In genomic region chr22:44828193-44828592, GRCh38 we compare ENCODE assay signal across 8 cellular contexts.
A peak's percentile ranks its signal among the peaks of the same experiment; 100 is the strongest.
DNase-seq lines count a peak whose midpoint lies in the region; ATAC-seq and TF ChIP-seq lines count a peak whose summit lies in the region.
"Had no signal": no experiment of that assay in that cellular context is flagged by ENCODE, and none has a peak within 500 bp of the region (broad histone marks: within the 10 kb centered on the region; RNA-seq: fewer than 3 reads in every experiment).

No MANE protein-coding gene starts in this region.

- no peak overlapping the region for H3K27ac Mint-ChIP-seq in activated T-helper 2 cell treated with anti-CD3 and anti-CD28 coated beads, Interferon-gamma antibody, Interleukin-2, Interleukin-4, amounts not matched to agents 10 μg/mL and 5 μg/mL and 100 μg/mL, durations not matched to agents 14 hours and 24 hours and 36 hours

- no peak overlapping the region for H3K27ac ChIP-seq in body of pancreas
- H3K27ac ChIP-seq in osteoblast (ENCODE audit: low read depth, low read length), result no peak overlapping the region

- peaks cover 0 to 4% of the 10 kb centered on the region in 2 donors for H3K36me3 ChIP-seq in body of pancreas (replicated peaks in 1 of 2; ENCODE audit: insufficient read depth in 1 of 2, low read depth in 2 of 2)
- H3K36me3 ChIP-seq in osteoblast (ENCODE audit: insufficient read depth, low read length), result no peaks in the 10 kb centered on the region

- H3K36me3 Mint-ChIP-seq in activated T-helper 2 cell treated with anti-CD3 and anti-CD28 coated beads, Interferon-gamma antibody, Interleukin-2, Interleukin-4, amounts not matched to agents 10 μg/mL and 5 μg/mL and 100 μg/mL, durations not matched to agents 14 hours and 24 hours and 36 hours (ENCODE audit: low read depth), result no peaks in the 10 kb centered on the region

- DNase-seq in ELF-1 (ENCODE audit: low read depth, low spot score) (peak; percentile 81), HT-29 (ENCODE audit: low spot score) (peak; percentile 2), body of pancreas (no peak), osteoblast (ENCODE audit: insufficient read length, low spot score, missing footprints) (peak; percentile 88), NOMO-1 treated with dmso at 0.1 percent for 144 hours (lab: John Stamatoyannopoulos, UW; ENCODE audit: unreplicated experiment) (no peak)
- DNase-seq in activated T-helper 2 cell treated with anti-CD3 and anti-CD28 coated beads, Interferon-gamma antibody, Interleukin-2, Interleukin-4, amounts not matched to agents 10 μg/mL and 5 μg/mL and 100 μg/mL, durations not matched to agents 14 hours and 24 hours and 36 hours (ENCODE audit: low spot score), result no peak
- DNase-seq: SIG-M5 had no signal

- H3K27me3 ChIP-seq in body of pancreas, result no peaks in the 10 kb centered on the region
- peaks cover 2% of the 10 kb centered on the region for H3K27me3 ChIP-seq in osteoblast (ENCODE audit: insufficient read depth, low read length)

- intact Hi-C loops in body of pancreas (cut with DNase I), result loop anchor here (10.0 kb wide), 1 partner anchor 267 kb away; no protein-coding TSS in a partner anchor
- intact Hi-C loops in activated T-helper 2 cell treated with anti-CD3 and anti-CD28 coated beads, Interferon-gamma antibody, Interleukin-2, Interleukin-4, amounts not matched to agents 10 μg/mL and 5 μg/mL and 100 μg/mL, durations not matched to agents 14 hours and 24 hours and 36 hours (cut with micrococcal nuclease), result no loop called here

- H3K27me3 Mint-ChIP-seq in activated T-helper 2 cell treated with anti-CD3 and anti-CD28 coated beads, Interferon-gamma antibody, Interleukin-2, Interleukin-4, amounts not matched to agents 10 μg/mL and 5 μg/mL and 100 μg/mL, durations not matched to agents 14 hours and 24 hours and 36 hours (ENCODE audit: low read depth), result no peaks in the 10 kb centered on the region

- no peaks in the 10 kb centered on the region for H3K4me1 ChIP-seq in body of pancreas
- H3K4me1 ChIP-seq in osteoblast (ENCODE audit: insufficient read depth, low read length), result no peaks in the 10 kb centered on the region

- H2AFZ ChIP-seq in osteoblast (ENCODE audit: low read length), result no peak overlapping the region

- no peak for TF ChIP-seq POLR2A in body of pancreas (IDR thresholded peaks at IDR 0.05)

- H3K4me3 ChIP-seq in body of pancreas (no peak overlapping the region), osteoblast (ENCODE audit: insufficient read depth, low read length) (no peak overlapping the region)

- TF ChIP-seq CTCF in body of pancreas (IDR thresholded peaks at IDR 0.05) (peak in 4 of 7 experiments; percentile 10 to 17 (median 14)), osteoblast (IDR thresholded peaks at IDR 0.05; ENCODE audit: extremely low read depth, low read depth, low read length) (peak; percentile 34)

- H3K9me3 ChIP-seq in body of pancreas (no peaks in the 10 kb centered on the region), osteoblast (ENCODE audit: low read depth, low read length) (no peaks in the 10 kb centered on the region)

- ATAC-seq in body of pancreas (no peak), HG02759 (IDR thresholded peaks at IDR 0.05; ENCODE audit: unreplicated experiment) (no peak)

- no peak overlapping the region for H3K4me2 ChIP-seq in osteoblast (ENCODE audit: insufficient read depth, low read length)

- no peaks in the 10 kb centered on the region for H4K20me1 ChIP-seq in osteoblast (ENCODE audit: insufficient read depth, low read length)

- no peaks in the 10 kb centered on the region for H3K4me1 Mint-ChIP-seq in activated T-helper 2 cell treated with anti-CD3 and anti-CD28 coated beads, Interferon-gamma antibody, Interleukin-2, Interleukin-4, amounts not matched to agents 10 μg/mL and 5 μg/mL and 100 μg/mL, durations not matched to agents 14 hours and 24 hours and 36 hours (ENCODE audit: low read depth)

- 65 to 78% methylated on average over 8 of the region's 8 CpGs for WGBS in body of pancreas, 2 donors

- H3K79me2 ChIP-seq in osteoblast (ENCODE audit: insufficient read depth, low read length), result no peaks in the 10 kb centered on the region

- no peak overlapping the region for H3K4me3 Mint-ChIP-seq in activated T-helper 2 cell treated with anti-CD3 and anti-CD28 coated beads, Interferon-gamma antibody, Interleukin-2, Interleukin-4, amounts not matched to agents 10 μg/mL and 5 μg/mL and 100 μg/mL, durations not matched to agents 14 hours and 24 hours and 36 hours (ENCODE audit: low read depth)

- H3K9me3 Mint-ChIP-seq in activated T-helper 2 cell treated with anti-CD3 and anti-CD28 coated beads, Interferon-gamma antibody, Interleukin-2, Interleukin-4, amounts not matched to agents 10 μg/mL and 5 μg/mL and 100 μg/mL, durations not matched to agents 14 hours and 24 hours and 36 hours, result no peaks in the 10 kb centered on the region

Comparison
In these comparisons a context has a peak if more than half of its experiments do, and no peak if none do; other contexts are left out.
1. DNase-seq: peak in ELF-1 (single experiment), HT-29 (single experiment) and osteoblast (single experiment); none in body of pancreas (0 of 4), activated T-helper 2 cell treated with anti-CD3 and anti-CD28 coated beads, Interferon-gamma antibody, Interleukin-2, Interleukin-4, amounts not matched to agents 10 μg/mL and 5 μg/mL and 100 μg/mL, durations not matched to agents 14 hours and 24 hours and 36 hours (single experiment) and NOMO-1 treated with dmso at 0.1 percent for 144 hours (single experiment).